Comparison of ENCODE assay signal across 19 cellular contexts in the genomic region with DNA sequence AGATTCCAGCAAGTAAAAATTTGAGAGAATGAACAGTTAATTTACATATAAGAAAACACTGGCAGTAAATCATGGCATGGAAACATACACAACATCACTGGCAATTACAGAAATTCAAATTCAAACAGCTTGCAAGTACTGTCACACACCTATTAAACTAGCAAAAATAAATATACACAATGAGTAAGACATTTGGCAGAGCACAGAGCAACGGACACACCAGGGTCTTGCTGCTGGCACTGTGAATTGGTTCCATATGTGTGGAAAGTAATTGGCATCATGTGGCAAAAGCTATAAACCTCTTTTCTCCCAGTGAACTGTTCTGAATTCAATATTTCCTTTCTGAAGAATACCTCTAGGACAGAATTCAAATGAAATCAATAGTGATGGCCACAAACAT.
DNase-seq lines count a peak whose midpoint lies in the region; ATAC-seq and TF ChIP-seq lines count a peak whose summit lies in the region.
"Had no signal": no experiment of that assay in that cellular context is flagged by ENCODE, and none has a peak within 500 bp of the region (broad histone marks: within the 10 kb centered on the region; RNA-seq: fewer than 3 reads in every experiment).

No MANE protein-coding gene starts in this region.

- DNase-seq in AG09309 (ENCODE audit: low read depth), result peak; percentile 63
- peak; percentile 81 for DNase-seq in HFF-Myc (ENCODE audit: extremely low read depth, low read depth)
- DNase-seq in Panc1 (ENCODE audit: low read depth, low spot score), result no peak
- peak; percentile 18 to 47 for DNase-seq in fibroblast of lung (ENCODE audit: low read depth in 2 of 2)
- no peak for DNase-seq in mammary epithelial cell
- DNase-seq in OCI-M2 (lab: John Stamatoyannopoulos, UW; ENCODE audit: unreplicated experiment), result no peak
- DNase-seq: activated CD4-positive, alpha-beta T cell treated with anti-CD3 and anti-CD28 coated beads, Interleukin-2, amount 10 ng/mL, durations not matched to agents 7 days and 5 days; adrenal gland; CD4-positive, CD25-positive, alpha-beta regulatory T cell; cortex of kidney; Karpas-422; NCI-H1105 treated with DMSO at 0.1 percent for 48 hours; nucleus accumbens; SIG-M5; stimulated activated CD4-positive, alpha-beta T cell treated with anti-CD3 and anti-CD28 coated beads, Interleukin-4, amount 100 ng/mL, for 24 hours; upper lobe of right lung had no signal

- TF ChIP-seq CTCF in AG09309 (IDR thresholded peaks at IDR 0.05; ENCODE audit: control insufficient read depth, insufficient read depth, low read depth, low read length, missing control alignments) (no peak), HFF-Myc (IDR thresholded peaks at IDR 0.05; ENCODE audit: low read depth, low read length, missing control alignments) (no peak), Panc1 (IDR thresholded peaks at IDR 0.05) (no peak), fibroblast of lung (conservative IDR thresholded peaks at IDR 0.05 in 1 of 2, IDR thresholded peaks at IDR 0.05 in 1 of 2; ENCODE audit: low read depth in 1 of 2, low read length in 2 of 2) (no peak), mammary epithelial cell (conservative IDR thresholded peaks at IDR 0.05 in 1 of 2, IDR thresholded peaks at IDR 0.05 in 1 of 2; ENCODE audit: extremely low read depth in 1 of 2, insufficient read depth in 1 of 2, low read depth in 1 of 2, low read length in 2 of 2) (no peak)

- BruUV-seq in Panc1 (replicated peaks; lab: Mats Ljungman, UMichigan), result no TSS peak
- BruUV-seq in mammary epithelial cell (replicated peaks; lab: Mats Ljungman, UMichigan), result no TSS peak

- no peaks in the 10 kb centered on the region for H3K9me3 ChIP-seq in Panc1 (ENCODE audit: control insufficient read depth, insufficient read depth, low read depth, low read length)
- H3K9me3 ChIP-seq in fibroblast of lung (ENCODE audit: control insufficient read depth, insufficient read depth, low read depth, low read length), result no peaks in the 10 kb centered on the region
- H3K9me3 ChIP-seq in mammary epithelial cell (replicated peaks; ENCODE audit: insufficient read depth, low read length), result no peaks in the 10 kb centered on the region
- H3K9me3 ChIP-seq: A549, adrenal gland, upper lobe of right lung had no signal

- H3K9ac ChIP-seq in fibroblast of lung (ENCODE audit: insufficient read depth, low read length) (no peak overlapping the region), mammary epithelial cell (ENCODE audit: insufficient read depth, low read length) (no peak overlapping the region)

- H2AFZ ChIP-seq in fibroblast of lung (ENCODE audit: low read length), result no peak overlapping the region
- no peak overlapping the region for H2AFZ ChIP-seq in mammary epithelial cell (ENCODE audit: low read depth, low read length)

- H3K4me3 ChIP-seq in AG09309 (ENCODE audit: control insufficient read depth, low read depth, low read length) (no peak overlapping the region), HFF-Myc (replicated peaks; ENCODE audit: low read depth, low read length) (no peak overlapping the region), Panc1 (ENCODE audit: low read depth in 2 of 2, low read length in 2 of 2) (no peak overlapping the region), fibroblast of lung (replicated peaks in 1 of 4; ENCODE audit: control extremely low read depth in 1 of 4, insufficient read depth in 1 of 4, low read depth in 3 of 4, low read length in 4 of 4) (no peak overlapping the region), mammary epithelial cell (replicated peaks in 1 of 3; ENCODE audit: insufficient read depth in 1 of 3, low read depth in 2 of 3, low read length in 3 of 3) (no peak overlapping the region)
- H3K4me3 ChIP-seq: A549, adrenal gland, upper lobe of right lung had no signal

- POLR2A ChIA-PET in Panc1 (lab: Charles Lee), result interaction anchor here (0.6 kb wide), 1 partner anchor 25 kb away, joined by 3 read pairs; no protein-coding TSS in a partner anchor

- in situ Hi-C loops in Panc1 (cut with HindIII; ENCODE audit: low pct_unique_long_range_greater_than_20kb, low sequenced_read_pairs), result no loop called here
- in situ Hi-C loops in mammary epithelial cell (cut with MboI; ENCODE audit: low sequenced_read_pairs in 2 of 2), result no loop called here

- H3K79me2 ChIP-seq in fibroblast of lung (ENCODE audit: control insufficient read depth, insufficient read depth, low read length) (no peaks in the 10 kb centered on the region), mammary epithelial cell (ENCODE audit: insufficient read depth, low read length) (no peaks in the 10 kb centered on the region)

- CTCF ChIA-PET in Panc1 (lab: Charles Lee), result no interaction called here
- CTCF ChIA-PET in mammary epithelial cell (lab: Charles Lee; ENCODE audit: low non-redundant PET), result no interaction called here

- H4K20me1 ChIP-seq in fibroblast of lung (ENCODE audit: control insufficient read depth, extremely low read depth, insufficient read depth, low read length), result no peaks in the 10 kb centered on the region
- no peaks in the 10 kb centered on the region for H4K20me1 ChIP-seq in mammary epithelial cell (ENCODE audit: insufficient read depth, low read length)

- H3K27me3 ChIP-seq in Panc1 (ENCODE audit: control insufficient read depth, insufficient read depth, low read length), result no peaks in the 10 kb centered on the region
- no peaks in the 10 kb centered on the region for H3K27me3 ChIP-seq in fibroblast of lung (ENCODE audit: control insufficient read depth, insufficient read depth, low read length)
- H3K27me3 ChIP-seq in mammary epithelial cell (ENCODE audit: insufficient read depth, low read length), result no peaks in the 10 kb centered on the region
- H3K27me3 ChIP-seq: adrenal gland, upper lobe of right lung had no signal

- H3K27ac ChIP-seq in Panc1 (ENCODE audit: low read length) (peak overlapping the region; percentile 91), fibroblast of lung (ENCODE audit: insufficient read depth, low read length) (no peak overlapping the region), mammary epithelial cell (ENCODE audit: insufficient read depth, low read depth, low read length) (no peak overlapping the region)
- H3K27ac ChIP-seq: A549, adrenal gland, upper lobe of right lung had no signal

- intact Hi-C loops in Panc1 (cut with micrococcal nuclease; ENCODE audit: unreplicated experiment), result no loop called here
- intact Hi-C loops in mammary epithelial cell (cut with micrococcal nuclease), result no loop called here

- H3K36me3 ChIP-seq in Panc1 (ENCODE audit: control insufficient read depth, insufficient read depth, low read length), result peaks cover 3% of the 10 kb centered on the region
- no peaks in the 10 kb centered on the region for H3K36me3 ChIP-seq in fibroblast of lung (ENCODE audit: control insufficient read depth, insufficient read depth, low read length)
- no peaks in the 10 kb centered on the region for H3K36me3 ChIP-seq in mammary epithelial cell (ENCODE audit: insufficient read depth, low read length)
- H3K36me3 ChIP-seq: adrenal gland, upper lobe of right lung had no signal

- ATAC-seq in Panc1 (peak; percentile 90), HG02852 (IDR thresholded peaks at IDR 0.05; ENCODE audit: unreplicated experiment) (no peak), HG02763 (IDR thresholded peaks at IDR 0.05; ENCODE audit: unreplicated experiment) (no peak)
- ATAC-seq: A549, upper lobe of right lung had no signal

- peak overlapping the region; percentile 23 for H3K4me2 ChIP-seq in fibroblast of lung (ENCODE audit: extremely low read depth, insufficient read depth, low read length)
- H3K4me2 ChIP-seq in mammary epithelial cell (ENCODE audit: insufficient read depth, low read depth, low read length), result no peak overlapping the region
- H3K4me2 ChIP-seq: A549 had no signal

- dilution Hi-C loops in mammary epithelial cell (cut with HindIII; ENCODE audit: low sequenced_read_pairs), result no loop called here

- WGBS in mammary epithelial cell (ENCODE audit: low coverage, missing lambda C conversion rate), result 100% methylated on average over 1 of the region's 1 CpG

- H3K4me1 ChIP-seq in Panc1 (ENCODE audit: control insufficient read depth, insufficient read depth, low read length) (peaks cover 35% of the 10 kb centered on the region), fibroblast of lung (ENCODE audit: control insufficient read depth, extremely low read depth, insufficient read depth, low read length) (peaks cover 2% of the 10 kb centered on the region), mammary epithelial cell (ENCODE audit: insufficient read depth, low read length) (no peaks in the 10 kb centered on the region)
- H3K4me1 ChIP-seq: adrenal gland, upper lobe of right lung had no signal

Comparison
In these comparisons a context has a peak if more than half of its experiments do, and no peak if none do; other contexts are left out.
1. DNase-seq: peak in AG09309 (single experiment), HFF-Myc (single experiment) and fibroblast of lung (2 of 2); none in Panc1 (single experiment), mammary epithelial cell (single experiment) and OCI-M2 (single experiment).